ENCODE assay signal across 18 cellular contexts in genomic region chr10:84685047-84685660, GRCh38.
DNase-seq lines count a peak whose midpoint lies in the region; ATAC-seq, FAIRE-seq and TF ChIP-seq lines count a peak whose summit lies in the region.
"Had no signal": no experiment of that assay in that cellular context is flagged by ENCODE, and none has a peak within 500 bp of the region (broad histone marks: within the 10 kb centered on the region; RNA-seq: fewer than 3 reads in every experiment).

No MANE protein-coding gene starts in this region.

- no peak overlapping the region for H3K27ac ChIP-seq in pancreas
- H3K27ac ChIP-seq: KMS-11, RWPE1 had no signal

- no peak overlapping the region for H3K4me3 ChIP-seq in pancreas
- H3K4me3 ChIP-seq: GM23338, HAP-1 had no signal

- H3K36me3 ChIP-seq in pancreas: no peaks in the 10 kb centered on the region
- H3K36me3 ChIP-seq: HAP-1 had no signal

- no peak for TF ChIP-seq CTCF in pancreas (IDR thresholded peaks at IDR 0.05)

- FAIRE-seq in pancreas (lab: Jason Lieb, UNC): no peak
- FAIRE-seq: D721Med had no signal

- intact Hi-C loops in pancreas (cut with DNase I): loop anchor here in 1 of 3 donors (5.0 kb wide), 1 partner anchor 413 kb away; no protein-coding TSS in a partner anchor

- H3K4me1 ChIP-seq in pancreas: no peaks in the 10 kb centered on the region
- H3K4me1 ChIP-seq: HAP-1 had no signal

- WGBS in pancreas, 2 donors: 81 to 92% methylated on average over 3 of the region's 3 CpGs

- ATAC-seq in HG02798 (IDR thresholded peaks at IDR 0.05; ENCODE audit: poor library complexity, unreplicated experiment) (no peak), pancreas (no peak)
- ATAC-seq: GM23338, Panc1 had no signal

- H3K27me3 ChIP-seq in pancreas: no peaks in the 10 kb centered on the region

- no peaks in the 10 kb centered on the region for H3K9me3 ChIP-seq in pancreas
- H3K9me3 ChIP-seq: HAP-1 had no signal

- DNase-seq in NCI-H2171 treated with DMSO at 0.1 percent for 48 hours (lab: John Stamatoyannopoulos, UW): peak; percentile 65
- DNase-seq in NCI-H2171 (lab: John Stamatoyannopoulos, UW): no peak
- peak; percentile 1 for DNase-seq in NCI-H524 treated with DMSO at 0.1 percent for 48 hours (lab: John Stamatoyannopoulos, UW)
- peak; percentile 19 for DNase-seq in left kidney (ENCODE audit: low read depth, low spot score)
- no peak for DNase-seq in UCSD-AML1 (lab: John Stamatoyannopoulos, UW; ENCODE audit: unreplicated experiment)
- no peak for DNase-seq in pancreas
- DNase-seq: HFFc6, IMR-90, MM.1S, NCI-H2081, SHP77 had no signal

Comparison
In these comparisons a context has a peak if more than half of its experiments do, and no peak if none do; other contexts are left out.
1. DNase-seq: peak in NCI-H2171 treated with DMSO at 0.1 percent for 48 hours (single experiment), NCI-H524 treated with DMSO at 0.1 percent for 48 hours (single experiment) and left kidney (single experiment); none in NCI-H2171 (single experiment), UCSD-AML1 (single experiment) and pancreas (0 of 6).